13 cellular contexts compared by ENCODE assay signal in the genomic region with DNA sequence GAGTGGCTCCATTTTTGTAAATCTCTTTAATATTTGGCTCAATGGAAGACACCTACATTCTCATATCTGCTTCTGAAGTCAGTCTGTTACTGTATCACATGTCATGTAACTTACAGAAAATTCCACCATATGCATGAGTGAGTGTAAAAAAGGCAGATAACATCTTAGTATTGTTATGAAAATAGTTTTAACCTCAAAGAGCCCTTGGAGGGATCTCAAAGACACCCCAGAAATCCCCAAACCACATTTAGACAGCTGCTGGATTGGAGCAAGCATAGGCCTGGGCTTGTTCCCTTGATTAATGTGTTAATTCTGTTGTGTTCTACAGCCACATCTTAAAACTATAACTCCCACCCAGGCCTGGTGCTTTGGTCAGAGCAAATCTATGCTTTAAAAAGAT. TPM values are rescaled to one million over a fixed set of nuclear protein-coding genes. Genes with fewer than 3 reads are reported as not detected.
A peak's percentile ranks its signal among the peaks of the same experiment; 100 is the strongest.
DNase-seq lines count a peak whose midpoint lies in the region; ATAC-seq, FAIRE-seq and TF ChIP-seq lines count a peak whose summit lies in the region.
"Had no signal": no experiment of that assay in that cellular context is flagged by ENCODE, and none has a peak within 500 bp of the region (broad histone marks: within the 10 kb centered on the region; RNA-seq: fewer than 3 reads in every experiment).

No MANE protein-coding gene starts in this region.

- intact Hi-C loops in thyroid gland (cut with DNase I), result no loop called here

- no peaks in the 10 kb centered on the region for H3K27me3 ChIP-seq in thyroid gland
- H3K27me3 ChIP-seq: sigmoid colon, testis had no signal

- H3K36me3 ChIP-seq in thyroid gland, result no peaks in the 10 kb centered on the region

- H3K4me3 ChIP-seq in fibroblast of villous mesenchyme (ENCODE audit: low read depth, low read length), result no peak overlapping the region
- H3K4me3 ChIP-seq in thyroid gland (replicated peaks in 1 of 3), result no peak overlapping the region
- H3K4me3 ChIP-seq: left ventricle myocardium inferior, sigmoid colon, testis had no signal

- H3K27ac ChIP-seq in thyroid gland, result no peak overlapping the region
- H3K27ac ChIP-seq: left ventricle myocardium inferior, sigmoid colon, testis had no signal

- FAIRE-seq in GM18507 (lab: Jason Lieb, UNC), result peak; percentile 82
- FAIRE-seq in GM19239 (lab: Jason Lieb, UNC), result peak; percentile 28

- H3K9me3 ChIP-seq in thyroid gland, result no peaks in the 10 kb centered on the region
- H3K9me3 ChIP-seq: left ventricle myocardium inferior, sigmoid colon, testis had no signal

- TF ChIP-seq POLR2A in thyroid gland (IDR thresholded peaks at IDR 0.05), result no peak

- TF ChIP-seq CTCF in fibroblast of villous mesenchyme (IDR thresholded peaks at IDR 0.05; ENCODE audit: insufficient read depth, low read depth, low read length) (no peak), thyroid gland (IDR thresholded peaks at IDR 0.05) (no peak)

- H3K4me1 ChIP-seq in thyroid gland, result peaks cover 0 to 6% of the 10 kb centered on the region in 2 donors
- H3K4me1 ChIP-seq: testis had no signal

- ATAC-seq in HG03342 (IDR thresholded peaks at IDR 0.05; ENCODE audit: unreplicated experiment), result peak; percentile 43

- DNase-seq in GM18507 (ENCODE audit: extremely low spot score, insufficient read length, low read depth) (no peak), GM19239 (ENCODE audit: insufficient read length, low spot score) (no peak), fibroblast of villous mesenchyme (ENCODE audit: low read depth) (peak; percentile 42), thyroid gland (no peak), SIG-M5 treated with dmso at 0.1 percent for 504 hours (lab: John Stamatoyannopoulos, UW; ENCODE audit: unreplicated experiment) (no peak), DMS53 treated with DMSO at 0.1 percent for 48 hours (lab: John Stamatoyannopoulos, UW; ENCODE audit: unreplicated experiment) (no peak)
- DNase-seq: CD4-positive, CD25-positive, alpha-beta regulatory T cell; head of caudate nucleus; left ventricle myocardium inferior; sigmoid colon; testis had no signal

RNA-seq across cellular contexts. Expression of a gene that starts 16.9 kb away (rescaled TPM):
- total RNA-seq in fibroblast of villous mesenchyme, result 19.0 and 19.9 TPM in 2 replicates
- 10 to 100 TPM; 25.6 to 31.8 (median 28.7) TPM for total RNA-seq in thyroid gland

RNA-seq across cellular contexts. Expression of a gene that starts 26.9 kb away (rescaled TPM):
- total RNA-seq in fibroblast of villous mesenchyme (under 0.01 TPM in 2 replicates), thyroid gland (1 to 10 TPM in 1 of 4 donors, under 1 TPM in 2, not detected in 1; 0.33 to 1.5 (median 0.39) TPM)
- total RNA-seq: CD4-positive, CD25-positive, alpha-beta regulatory T cell; neural crest cell had no signal
